Comparison of ENCODE assay signal across 8 cellular contexts in genomic region chr6:125197795-125198269, GRCh38. TPM values are rescaled to one million over a fixed set of nuclear protein-coding genes. Genes with fewer than 3 reads are reported as not detected.
DNase-seq lines count a peak whose midpoint lies in the region; ATAC-seq, FAIRE-seq and TF ChIP-seq lines count a peak whose summit lies in the region.

No MANE protein-coding gene starts in this region.

- H3K27me3 Mint-ChIP-seq in chondrocyte (ENCODE audit: low read depth) = no peaks in the 10 kb centered on the region

- H3K27ac ChIP-seq in lower lobe of right lung (peak overlapping the region; percentile 59), urinary bladder (ENCODE audit: low read depth) (peak overlapping the region; percentile 27), A673 (ENCODE audit: low read depth, low read length, poor library complexity, severe bottlenecking) (no peak overlapping the region)

- H3K27me3 ChIP-seq in lower lobe of right lung (ENCODE audit: low read depth) (no peaks in the 10 kb centered on the region), A673 (replicated peaks; ENCODE audit: insufficient read depth, low read depth, low read length, poor library complexity) (no peaks in the 10 kb centered on the region)

- DNase-seq in NCI-H1105 treated with DMSO at 0.1 percent for 48 hours (lab: John Stamatoyannopoulos, UW) (peak; percentile 56), NCI-H1105 (lab: John Stamatoyannopoulos, UW) (no peak), chondrocyte (ENCODE audit: low spot score) (no peak), lower lobe of right lung (peak; percentile 62), frontal cortex (ENCODE audit: low spot score in 2 of 2) (no peak), NCI-H510A treated with DMSO at 0.1 percent for 48 hours (lab: John Stamatoyannopoulos, UW) (no peak), A673 (ENCODE audit: low spot score) (no peak)

- intact Hi-C loops in lower lobe of right lung (cut with DNase I) (no loop called here), A673 (cut with micrococcal nuclease; ENCODE audit: unreplicated experiment) (no loop called here)

- WGBS in urinary bladder = 25% methylated on average over 3 of the region's 3 CpGs

- no peak overlapping the region for H3K4me3 Mint-ChIP-seq in chondrocyte (ENCODE audit: unreplicated experiment)

- no peak for TF ChIP-seq CTCF in chondrocyte (IDR thresholded peaks at IDR 0.05)
- no peak for TF ChIP-seq CTCF in lower lobe of right lung (IDR thresholded peaks at IDR 0.05)
- TF ChIP-seq CTCF in A673 (conservative IDR thresholded peaks at IDR 0.05; ENCODE audit: low read depth, low read length) = no peak

- H3K4me3 ChIP-seq in lower lobe of right lung (no peak overlapping the region), urinary bladder (ENCODE audit: low read depth, low read length) (no peak overlapping the region), A673 (ENCODE audit: low read depth, low read length, poor library complexity, severe bottlenecking) (no peak overlapping the region)

- POLR2A ChIA-PET in A673 (lab: Charles Lee; ENCODE audit: low non-redundant PET) = no interaction called here

- FAIRE-seq in frontal cortex (lab: Jason Lieb, UNC) = no peak

- no peaks in the 10 kb centered on the region for H3K9me3 ChIP-seq in lower lobe of right lung
- no peaks in the 10 kb centered on the region for H3K9me3 ChIP-seq in A673 (ENCODE audit: low read depth, low read length, poor library complexity, severe bottlenecking)

- H3K27ac Mint-ChIP-seq in chondrocyte (ENCODE audit: unreplicated experiment) = peak overlapping the region; percentile 73

- CTCF ChIA-PET in A673 (lab: Charles Lee) = no interaction called here

- BruUV-seq in A673 (replicated peaks; lab: Mats Ljungman, UMichigan) = no TSS peak

- H3K9me3 Mint-ChIP-seq in chondrocyte (ENCODE audit: low read depth) = peaks cover 4% of the 10 kb centered on the region

- H3K36me3 Mint-ChIP-seq in chondrocyte (ENCODE audit: low read depth) = no peaks in the 10 kb centered on the region

- H3K36me3 ChIP-seq in lower lobe of right lung (no peaks in the 10 kb centered on the region), urinary bladder (ENCODE audit: insufficient read depth) (no peaks in the 10 kb centered on the region), A673 (ENCODE audit: insufficient read depth, low read length, poor library complexity, severe bottlenecking) (no peaks in the 10 kb centered on the region)

- peaks cover 48% of the 10 kb centered on the region for H3K4me1 ChIP-seq in lower lobe of right lung
- H3K4me1 ChIP-seq in urinary bladder (ENCODE audit: insufficient read depth) = no peaks in the 10 kb centered on the region
- peaks cover 19% of the 10 kb centered on the region for H3K4me1 ChIP-seq in A673 (ENCODE audit: insufficient read depth, low read length, poor library complexity, severe bottlenecking)

- peaks cover 69% of the 10 kb centered on the region for H3K4me1 Mint-ChIP-seq in chondrocyte (ENCODE audit: low read depth)

- peak; percentile 91 for ATAC-seq in lower lobe of right lung

RNA-seq across cellular contexts. Expression of gene TPD52L1, which starts 44.3 kb away (rescaled TPM):
- 24.1 to 52.8 TPM (median 48.0 TPM) in 3 replicates for total RNA-seq in chondrocyte
- 15.6 TPM for total RNA-seq in lower lobe of right lung
- total RNA-seq in urinary bladder = 23.6 TPM
- polyA plus RNA-seq in urinary bladder = 160 TPM
- total RNA-seq in frontal cortex = 9.4 TPM
- total RNA-seq in A673 (2021) = 2.0 and 5.4 TPM in 2 replicates

Comparison
In these comparisons a context has a peak if more than half of its experiments do, and no peak if none do; other contexts are left out.
1. DNase-seq: peak in NCI-H1105 treated with DMSO at 0.1 percent for 48 hours (single experiment) and lower lobe of right lung (single experiment); none in NCI-H1105 (single experiment), chondrocyte (single experiment), frontal cortex (0 of 2), NCI-H510A treated with DMSO at 0.1 percent for 48 hours (single experiment) and A673 (single experiment).